In the genomic region with DNA sequence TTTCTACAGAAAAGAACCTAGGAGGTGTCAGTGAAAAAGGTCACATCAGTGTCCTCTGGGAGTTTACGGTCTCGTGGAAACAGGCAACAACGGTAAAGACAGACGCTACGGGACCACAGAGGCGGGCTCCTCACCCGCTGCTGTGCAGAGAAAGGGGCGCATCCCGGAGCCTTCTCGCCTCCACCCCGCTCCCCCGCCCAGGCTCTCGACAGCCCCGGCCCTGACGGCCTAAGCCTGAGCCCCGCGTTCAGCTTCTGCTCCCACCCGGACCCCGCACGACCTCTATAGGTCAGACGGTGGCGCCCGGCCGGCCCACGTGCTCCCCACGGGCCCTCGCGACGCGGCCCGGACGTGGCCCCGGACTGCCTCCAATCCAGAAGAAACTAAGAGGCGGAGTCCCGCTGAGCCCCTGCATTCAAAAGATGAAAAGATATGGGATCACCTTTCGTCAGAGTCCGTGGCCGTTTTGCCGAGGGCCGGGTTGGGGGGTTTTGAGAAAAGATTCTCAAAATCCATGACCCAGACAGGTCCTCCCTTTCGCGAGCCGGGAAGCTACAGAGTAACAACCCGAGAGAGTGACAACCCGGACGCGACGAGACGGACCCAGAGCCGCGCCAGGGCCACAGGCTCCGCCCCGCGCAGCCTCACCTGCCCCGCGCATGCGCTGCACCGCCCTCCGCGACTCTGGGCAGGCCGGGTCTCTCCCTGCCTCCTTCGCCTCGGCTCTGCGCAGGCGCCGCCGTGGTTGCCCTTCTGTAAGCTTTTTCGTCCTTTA, we compare ENCODE assay signal across 8 cellular contexts. TPM values are rescaled to one million over a fixed set of nuclear protein-coding genes. Genes with fewer than 3 reads are reported as not detected.
DNase-seq lines count a peak whose midpoint lies in the region; ATAC-seq, FAIRE-seq and TF ChIP-seq lines count a peak whose summit lies in the region.

A gene (minus strand): TSS at position 577 of the 775 bp plus-strand sequence. CDS start 61 bp downstream, at position 516.

- H3K4me1 ChIP-seq in OCI-LY3 (ENCODE audit: low read length) (peaks cover 22% of the 10 kb centered on the region), endothelial cell of umbilical vein (ENCODE audit: control insufficient read depth, extremely low read depth, insufficient read depth, low read length) (peaks cover 13% of the 10 kb centered on the region)

- H3K36me3 ChIP-seq in OCI-LY3 (replicated peaks; ENCODE audit: low read depth, low read length) (peaks cover 10% of the 10 kb centered on the region), endothelial cell of umbilical vein (ENCODE audit: control insufficient read depth in 2 of 2, extremely low read depth in 1 of 2, insufficient read depth in 2 of 2, low read length in 2 of 2) (no peaks in the 10 kb centered on the region)

- BruUV-seq in endothelial cell of umbilical vein (replicated peaks; lab: Mats Ljungman, UMichigan), result TSS peak; percentile 73

- peak within 1 kb of the TSS; percentile 97 for H3K4me3 ChIP-seq in OCI-LY3 (ENCODE audit: low read length)
- H3K4me3 ChIP-seq in endothelial cell of umbilical vein (replicated peaks in 1 of 3; ENCODE audit: insufficient read depth in 1 of 3, low read depth in 1 of 3, low read length in 3 of 3), result peak within 1 kb of the TSS; percentile 49 to 89 (median 82)

- POLR2A ChIA-PET in endothelial cell of umbilical vein (lab: Charles Lee), result interaction anchor here (1.0 kb wide), 1 partner anchor 179 kb away, joined by 3 read pairs; a partner anchor contains a TSS

- H3K9ac ChIP-seq in OCI-LY3 (ENCODE audit: low read length), result peak within 1 kb of the TSS; percentile 88
- H3K9ac ChIP-seq in endothelial cell of umbilical vein (replicated peaks; ENCODE audit: extremely low read depth, insufficient read depth, low read length), result peak within 1 kb of the TSS; percentile 73

- DNase-seq in DMS114 treated with DMSO at 0.1 percent for 48 hours (lab: John Stamatoyannopoulos, UW; ENCODE audit: unreplicated experiment) (peak; percentile 62), HuH-7.5 (ENCODE audit: low spot score) (peak; percentile 95), endothelial cell of umbilical vein (ENCODE audit: low read depth, low spot score) (peak; percentile 89), midbrain (lab: John Stamatoyannopoulos, UW) (peak; percentile 91)
- peak; percentile 98 for DNase-seq in activated CD8-positive, alpha-beta memory T cell treated with anti-CD3 and anti-CD28 coated beads, Interleukin-2, amount 50 U/mL, for 48 hours
- peak; percentile 92 to 94 for DNase-seq in stimulated activated CD8-positive, alpha-beta memory T cell treated with anti-CD3 and anti-CD28 coated beads, Interleukin-2, amount 100 ng/mL, for 1 hour (ENCODE audit: low read depth in 2 of 2)

- dilution Hi-C loops in endothelial cell of umbilical vein (cut with MboI; ENCODE audit: extremely low pct_ligation_motif_present, low sequenced_read_pairs), result no loop called here

- TF ChIP-seq CTCF in OCI-LY3 (IDR thresholded peaks at IDR 0.05; ENCODE audit: low read depth, low read length) (no peak), endothelial cell of umbilical vein (IDR thresholded peaks at IDR 0.05; ENCODE audit: extremely low read depth in 1 of 2, insufficient read depth in 1 of 2, low read depth in 1 of 2, low read length in 2 of 2) (no peak)

- H3K79me2 ChIP-seq in OCI-LY3 (ENCODE audit: low read length) (peaks cover 48% of the 10 kb centered on the region), endothelial cell of umbilical vein (ENCODE audit: control insufficient read depth, insufficient read depth, low read length) (peaks cover 8% of the 10 kb centered on the region)

- ATAC-seq in GM21526 (IDR thresholded peaks at IDR 0.05; ENCODE audit: low FRiP score, unreplicated experiment), result peak; percentile 85

- H3K27me3 ChIP-seq in OCI-LY3 (ENCODE audit: low read depth, low read length), result no peaks in the 10 kb centered on the region
- no peaks in the 10 kb centered on the region for H3K27me3 ChIP-seq in endothelial cell of umbilical vein (ENCODE audit: control insufficient read depth in 2 of 2, insufficient read depth in 2 of 2, low read length in 2 of 2)

- CTCF ChIA-PET in endothelial cell of umbilical vein (lab: Charles Lee), result interaction anchor here (1.2 to 2.1 kb wide), 2 partner anchors 133 to 134 kb away, joined by 3 to 12 read pairs; no protein-coding TSS in a partner anchor

- FAIRE-seq in endothelial cell of umbilical vein (lab: Jason Lieb, UNC), result peak; percentile 83

- no peaks in the 10 kb centered on the region for H3K9me3 ChIP-seq in OCI-LY3 (ENCODE audit: insufficient read depth, low read length)
- H3K9me3 ChIP-seq in endothelial cell of umbilical vein (replicated peaks; ENCODE audit: control insufficient read depth, insufficient read depth, low read length), result no peaks in the 10 kb centered on the region

- H3K27ac ChIP-seq in OCI-LY3 (ENCODE audit: low read length), result peak within 1 kb of the TSS; percentile 61
- H3K27ac ChIP-seq in endothelial cell of umbilical vein (ENCODE audit: insufficient read depth, low read depth, low read length), result peak within 1 kb of the TSS; percentile 65

- H3K4me2 ChIP-seq in OCI-LY3 (ENCODE audit: low read length) (peak within 1 kb of the TSS; percentile 91), endothelial cell of umbilical vein (ENCODE audit: insufficient read depth, low read length) (peak within 1 kb of the TSS; percentile 99)

- H3K9me1 ChIP-seq in endothelial cell of umbilical vein (replicated peaks; ENCODE audit: control insufficient read depth, extremely low read depth, insufficient read depth, low read length), result no peaks in the 10 kb centered on the region

- peak; percentile 90 for TF ChIP-seq POLR2A in endothelial cell of umbilical vein (IDR thresholded peaks at IDR 0.05; ENCODE audit: low read depth, low read length)

- H4K20me1 ChIP-seq in OCI-LY3 (ENCODE audit: insufficient read depth, low read length) (0 out of 2 replicates have a peak, but pooled peaks cover 6% of the 10 kb centered on the region), endothelial cell of umbilical vein (replicated peaks; ENCODE audit: control insufficient read depth, extremely low read depth, insufficient read depth, low read length) (no peaks in the 10 kb centered on the region)

- H2AFZ ChIP-seq in OCI-LY3 (ENCODE audit: low read depth, low read length), result peak within 1 kb of the TSS; percentile 76
- H2AFZ ChIP-seq in endothelial cell of umbilical vein (ENCODE audit: low read depth, low read length), result peak within 1 kb of the TSS; percentile 89

- intact Hi-C loops in endothelial cell of umbilical vein (cut with micrococcal nuclease), result loop anchor here (5.0 kb wide), 5 partner anchors 117 to 367 kb away; a partner anchor contains a TSS

TF ChIP-seq in endothelial cell of umbilical vein, 7 proteins besides CTCF, POLR2A, EP300 and RAD21:
- TF ChIP-seq JUN (IDR thresholded peaks at IDR 0.05; ENCODE audit: borderline replicate concordance, insufficient read depth, insufficient read length, low read depth), result no peak
- peak; percentile 69 for TF ChIP-seq GATA2 (IDR thresholded peaks at IDR 0.05; ENCODE audit: insufficient read depth, insufficient read length, low read depth, low read length)
- peak; percentile 84 for TF ChIP-seq POLR2AphosphoS5 (IDR thresholded peaks at IDR 0.05; ENCODE audit: insufficient read depth, low read depth, low read length)

RNA-seq across cellular contexts. Expression of the gene that starts here (rescaled TPM):
- total RNA-seq in endothelial cell of umbilical vein, result 7.1 and 7.8 TPM in 2 replicates
- 0.95 and 1.4 TPM in 2 replicates for polyA plus RNA-seq in endothelial cell of umbilical vein
- polyA plus RNA-seq in endothelial cell of umbilical vein (2011; cell fraction: cytosol; rRNA removed), result 1.8 and 2.5 TPM in 2 replicates
- 4.5 and 11.2 TPM in 2 replicates for polyA plus RNA-seq in endothelial cell of umbilical vein (2011; cell fraction: nucleus; rRNA removed)
- polyA plus RNA-seq in endothelial cell of umbilical vein (2012), result 7.8 and 9.3 TPM in 2 replicates
- polyA minus RNA-seq in endothelial cell of umbilical vein, result 1.4 and 1.8 TPM in 2 replicates
- polyA minus RNA-seq in endothelial cell of umbilical vein (2011; cell fraction: cytosol; rRNA and poly(A)+ RNA removed), result 1.8 TPM
- polyA minus RNA-seq in endothelial cell of umbilical vein (2011; cell fraction: nucleus; rRNA and poly(A)+ RNA removed), result 3.8 and 6.3 TPM in 2 replicates

Comparison
In these comparisons a context has a peak if more than half of its experiments do, and no peak if none do; other contexts are left out.
1. Peak in every context shown above with its lines: DNase-seq, ATAC-seq, H3K4me3 ChIP-seq and H3K27ac ChIP-seq.